In genomic region chr2:193985272-193985671, GRCh38 we compare ENCODE assay signal across 29 cellular contexts.
"Had no signal": no experiment of that assay in that cellular context is flagged by ENCODE, and none has a peak within 500 bp of the region (broad histone marks: within the 10 kb centered on the region; RNA-seq: fewer than 3 reads in every experiment).

No MANE protein-coding gene starts in this region.

- H3K9me3 Mint-ChIP-seq: nephron; neural progenitor cell; stimulated activated memory B cell treated with anti-CD40 and anti-IgM and Interleukin-4, amounts not matched to agents 10 μg/mL and 1 μg/mL and 100 μg/mL, for 72 hours; type B pancreatic cell had no signal

- H3K4me3 ChIP-seq: left lung, lower lobe of right lung, neural progenitor cell, right atrium auricular region, right lobe of liver, smooth muscle cell, tibial nerve, uterus had no signal

- H3K27me3 Mint-ChIP-seq: stimulated activated memory B cell treated with anti-CD40 and anti-IgM and Interleukin-4, amounts not matched to agents 10 μg/mL and 1 μg/mL and 100 μg/mL, for 72 hours; stimulated activated naive CD8-positive, alpha-beta T cell treated with anti-CD3 and anti-CD28 coated beads, Interleukin-15, amount 100 ng/mL, for 72 hours; type B pancreatic cell had no signal

- ATAC-seq: left colon; left lung; lower lobe of right lung; naive thymus-derived CD8-positive, alpha-beta T cell; right lobe of liver; stimulated activated memory B cell treated with anti-CD40 and anti-IgM and Interleukin-4, amounts not matched to agents 10 μg/mL and 1 μg/mL and 100 μg/mL, for 72 hours; stimulated activated naive CD8-positive, alpha-beta T cell treated with anti-CD3 and anti-CD28 coated beads, Interleukin-15, amount 100 ng/mL, for 72 hours had no signal

- H3K27ac Mint-ChIP-seq: immature natural killer cell; naive thymus-derived CD8-positive, alpha-beta T cell; nephron; neural progenitor cell; stimulated activated memory B cell treated with anti-CD40 and anti-IgM and Interleukin-4, amounts not matched to agents 10 μg/mL and 1 μg/mL and 100 μg/mL, for 72 hours; stimulated activated naive CD8-positive, alpha-beta T cell treated with anti-CD3 and anti-CD28 coated beads, Interleukin-15, amount 100 ng/mL, for 72 hours; type B pancreatic cell had no signal

- H3K27ac ChIP-seq: left lung, lower lobe of right lung, neural progenitor cell, neutrophil, parathyroid adenoma, right atrium auricular region, right lobe of liver, tibial nerve, uterus had no signal

- H2AFZ ChIP-seq: neural progenitor cell, parathyroid adenoma had no signal

- H3K4me2 ChIP-seq: neural progenitor cell, smooth muscle cell had no signal

- H3K9ac ChIP-seq: neural progenitor cell, parathyroid adenoma had no signal

- H3K36me3 ChIP-seq: left lung, lower lobe of right lung, neural progenitor cell, neutrophil, right atrium auricular region, right lobe of liver, tibial nerve, uterus had no signal

- H3K79me2 ChIP-seq: parathyroid adenoma had no signal

- H3K9me3 ChIP-seq: left lung, lower lobe of right lung, neutrophil, right atrium auricular region, right lobe of liver, tibial nerve, uterus had no signal

- H3K4me3 Mint-ChIP-seq: immature natural killer cell; naive thymus-derived CD8-positive, alpha-beta T cell; nephron; neural progenitor cell; stimulated activated memory B cell treated with anti-CD40 and anti-IgM and Interleukin-4, amounts not matched to agents 10 μg/mL and 1 μg/mL and 100 μg/mL, for 72 hours; stimulated activated naive CD8-positive, alpha-beta T cell treated with anti-CD3 and anti-CD28 coated beads, Interleukin-15, amount 100 ng/mL, for 72 hours; type B pancreatic cell had no signal

- FAIRE-seq: islet of Langerhans, kidney had no signal

- H3K27me3 ChIP-seq: left lung, neural progenitor cell, neutrophil, right atrium auricular region, right lobe of liver, tibial nerve, uterus had no signal

- H3K36me3 Mint-ChIP-seq: immature natural killer cell; naive thymus-derived CD8-positive, alpha-beta T cell; neural progenitor cell; stimulated activated memory B cell treated with anti-CD40 and anti-IgM and Interleukin-4, amounts not matched to agents 10 μg/mL and 1 μg/mL and 100 μg/mL, for 72 hours; type B pancreatic cell had no signal

- H3K4me1 Mint-ChIP-seq: immature natural killer cell; naive thymus-derived CD8-positive, alpha-beta T cell; nephron; stimulated activated memory B cell treated with anti-CD40 and anti-IgM and Interleukin-4, amounts not matched to agents 10 μg/mL and 1 μg/mL and 100 μg/mL, for 72 hours; stimulated activated naive CD8-positive, alpha-beta T cell treated with anti-CD3 and anti-CD28 coated beads, Interleukin-15, amount 100 ng/mL, for 72 hours had no signal

- DNase-seq: hypothalamus; immature natural killer cell; kidney; left colon; left lung; lower lobe of right lung; mammary epithelial cell; mesenchymal stem cell; naive thymus-derived CD8-positive, alpha-beta T cell; occipital lobe; right lobe of liver; stimulated activated CD4-positive, alpha-beta T cell treated with anti-CD3 and anti-CD28 coated beads, Interleukin-1b, Interleukin-23, amount 100 ng/mL, for 48 hours; stimulated activated CD4-positive, alpha-beta T cell treated with anti-CD3 and anti-CD28 coated beads, Interleukin-2, amount 100 ng/mL, for 48 hours; stimulated activated CD4-positive, alpha-beta T cell treated with anti-CD3 and anti-CD28 coated beads, Interleukin-4, amount 100 ng/mL, for 4 hours; stimulated activated CD8-positive, alpha-beta memory T cell treated with anti-CD3 and anti-CD28 coated beads, Interleukin-4, amount 100 ng/mL, for 48 hours; stimulated activated naive CD4-positive, alpha-beta T cell treated with Interleukin-2 at 50 U/mL for 16 hours; stimulated activated naive CD8-positive, alpha-beta T cell treated with anti-CD3 and anti-CD28 coated beads, Interleukin-15, amount 100 ng/mL, for 72 hours; substantia nigra; uterus had no signal
